Comparison of ENCODE assay signal across 26 cellular contexts in the genomic region with DNA sequence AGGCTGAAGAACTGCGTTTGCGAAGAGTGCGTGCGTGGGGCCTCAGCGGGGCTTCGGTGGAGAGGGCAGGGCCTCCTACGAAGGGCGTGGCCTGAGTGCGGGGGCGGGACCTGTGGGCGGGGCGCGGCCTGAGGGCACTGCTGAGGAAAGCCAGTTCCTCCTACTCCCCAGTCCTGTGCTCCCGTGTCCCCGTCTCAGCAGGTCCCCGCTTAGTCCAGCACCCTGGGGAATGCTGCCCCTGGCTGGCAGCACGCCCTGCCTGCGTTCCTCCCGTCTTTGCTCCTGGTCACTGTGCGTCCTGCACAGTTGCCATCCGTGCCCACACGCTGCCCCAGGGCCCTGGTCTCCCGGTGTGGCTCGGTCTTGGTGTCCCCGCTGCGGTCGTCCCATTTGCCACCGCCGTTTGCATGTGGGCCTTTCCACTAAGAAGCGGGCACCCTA.
"Had no signal": no experiment of that assay in that cellular context is flagged by ENCODE, and none has a peak within 500 bp of the region (broad histone marks: within the 10 kb centered on the region; RNA-seq: fewer than 3 reads in every experiment).

No MANE protein-coding gene starts in this region.

- H3K4me1 Mint-ChIP-seq: memory B cell; mesothelial cell of epicardium; naive thymus-derived CD4-positive, alpha-beta T cell had no signal

- H3K4me1 ChIP-seq: esophagus squamous epithelium, gastrocnemius medialis, pancreas, right lobe of liver, stomach, thyroid gland had no signal

- H3K36me3 Mint-ChIP-seq: memory B cell; mesothelial cell of epicardium; naive thymus-derived CD4-positive, alpha-beta T cell had no signal

- H3K9me3 ChIP-seq: gastrocnemius medialis, pancreas, right lobe of liver, thyroid gland had no signal

- H3K4me3 Mint-ChIP-seq: effector memory CD8-positive, alpha-beta T cell; memory B cell; mesothelial cell of epicardium; naive thymus-derived CD4-positive, alpha-beta T cell had no signal

- H3K36me3 ChIP-seq: esophagus squamous epithelium, gastrocnemius medialis, neutrophil, pancreas, right lobe of liver, stomach, thyroid gland had no signal

- H3K4me3 ChIP-seq: esophagus squamous epithelium, gastrocnemius medialis, lung, pancreas, right lobe of liver, stomach, thyroid gland had no signal

- H3K27me3 ChIP-seq: esophagus squamous epithelium, gastrocnemius medialis, neutrophil, pancreas, right lobe of liver, stomach, thyroid gland had no signal

- H3K27ac ChIP-seq: esophagus squamous epithelium, gastrocnemius medialis, neutrophil, pancreas, right lobe of liver, stomach, thyroid gland had no signal

- H3K27me3 Mint-ChIP-seq: effector memory CD8-positive, alpha-beta T cell; progenitor cell of endocrine pancreas had no signal

- DNase-seq: cortex of kidney; effector memory CD8-positive, alpha-beta T cell; erythroblast; esophagus squamous epithelium; gastrocnemius medialis; head of caudate nucleus; naive thymus-derived CD4-positive, alpha-beta T cell; small intestine; stimulated activated CD4-positive, alpha-beta T cell treated with anti-CD3 and anti-CD28 coated beads, Interleukin-12 subunit alpha, Interleukin-12 subunit beta, amount 100 ng/mL, for 4 hours; stimulated activated CD4-positive, alpha-beta T cell treated with anti-CD3 and anti-CD28 coated beads, Interleukin-1b, Interleukin-23, amount 100 ng/mL, for 48 hours; stimulated activated CD4-positive, alpha-beta T cell treated with anti-CD3 and anti-CD28 coated beads, Interleukin-4, amount 100 ng/mL, for 1 hour; stimulated activated CD8-positive, alpha-beta memory T cell treated with anti-CD3 and anti-CD28 coated beads, Interleukin-4, amount 100 ng/mL, for 48 hours; stimulated activated naive CD4-positive, alpha-beta T cell; stomach; thyroid gland; trophoblast cell had no signal

- ATAC-seq: effector memory CD8-positive, alpha-beta T cell; gastrocnemius medialis; left lobe of liver; naive thymus-derived CD4-positive, alpha-beta T cell; pancreas; right lobe of liver had no signal

- FAIRE-seq: endometrium, keratinocyte, pancreas, small intestine had no signal

- H3K27ac Mint-ChIP-seq: effector memory CD8-positive, alpha-beta T cell; memory B cell; mesothelial cell of epicardium; naive thymus-derived CD4-positive, alpha-beta T cell; progenitor cell of endocrine pancreas had no signal
